Comparison of ENCODE assay signal across 17 cellular contexts in genomic region chr1:166933137-166933536, GRCh38. TPM values are rescaled to one million over a fixed set of nuclear protein-coding genes. Genes with fewer than 3 reads are reported as not detected.
"Had no signal": no experiment of that assay in that cellular context is flagged by ENCODE, and none has a peak within 500 bp of the region (broad histone marks: within the 10 kb centered on the region; RNA-seq: fewer than 3 reads in every experiment).

No MANE protein-coding gene starts in this region.

- H3K4me3 ChIP-seq: body of pancreas, right lobe of liver, skin epidermis, tibial artery had no signal

- H3K9me3 ChIP-seq: body of pancreas, right lobe of liver, tibial artery had no signal

- H3K27ac ChIP-seq: body of pancreas, right lobe of liver, skin epidermis, tibial artery had no signal

- H3K36me3 ChIP-seq: right lobe of liver, tibial artery had no signal

- DNase-seq: activated CD4-positive, alpha-beta T cell treated with anti-CD3 and anti-CD28 coated beads for 1 hour; activated CD4-positive, alpha-beta T cell treated with anti-CD3 and anti-CD28 coated beads, Interleukin-2, amount 50 U/mL, for 1 hour; activated CD8-positive, alpha-beta T cell treated with anti-CD3 and anti-CD28 coated beads, Interleukin-2, amount 10 ng/mL, durations not matched to agents 7 days and 5 days; activated gamma-delta T cell treated with Interleukin-2 at 50 U/mL for 16 hours; anterior cingulate cortex; body of pancreas; immature natural killer cell; occipital lobe; right lobe of liver; stimulated activated CD4-positive, alpha-beta T cell treated with anti-CD3 and anti-CD28 coated beads, Interleukin-1b, Interleukin-23, amount 100 ng/mL, for 48 hours; tibial artery had no signal

- ATAC-seq: activated CD8-positive, alpha-beta T cell treated with anti-CD3 and anti-CD28 coated beads, Interleukin-2, amount 10 ng/mL, durations not matched to agents 7 days and 5 days; body of pancreas; right lobe of liver had no signal

- H3K4me1 ChIP-seq: body of pancreas, right lobe of liver, tibial artery had no signal

- H3K27me3 ChIP-seq: body of pancreas, right lobe of liver, tibial artery had no signal

RNA-seq across cellular contexts. Expression of gene ILDR2, which starts 42.2 kb away (rescaled TPM):
- total RNA-seq: glomerular endothelial cell had no signal

RNA-seq across cellular contexts. Expression of gene MAEL, which starts 55.9 kb away (rescaled TPM):
- total RNA-seq: activated CD8-positive, alpha-beta T cell treated with anti-CD3 and anti-CD28 coated beads, Interleukin-2, amount 10 ng/mL, durations not matched to agents 7 days and 5 days; body of pancreas; chondrocyte; epithelial cell of proximal tubule; fibroblast of lung; glomerular endothelial cell; myocyte had no signal
